1 cellular context compared by ENCODE assay signal in the genomic region with DNA sequence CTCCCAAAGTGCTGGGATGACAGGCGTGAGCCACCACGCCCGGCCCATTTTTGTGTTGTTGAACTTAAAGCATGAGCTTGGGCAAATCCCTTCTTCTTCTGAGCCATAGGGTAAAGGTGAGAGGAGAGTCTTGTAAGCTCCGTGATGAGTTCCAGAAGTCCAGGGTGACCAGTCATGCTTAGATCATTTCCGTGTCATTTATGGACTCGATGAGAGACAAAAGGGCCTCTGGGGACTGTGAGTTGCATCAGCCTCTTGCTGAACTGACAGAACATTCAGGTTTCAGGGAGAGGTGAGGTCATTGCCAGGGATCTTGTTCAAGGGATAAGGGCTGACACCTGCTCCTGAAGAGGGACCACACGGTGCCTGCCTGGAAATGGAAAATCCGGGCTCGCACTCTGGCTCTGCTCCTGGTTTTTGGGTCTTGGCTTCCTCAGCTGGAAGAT.
TF ChIP-seq lines count a peak whose summit lies in the region.

No MANE protein-coding gene starts in this region.

TF ChIP-seq in HepG2, 621 proteins besides CTCF, POLR2A, EP300 and RAD21 (continued from another document and continues in another):
- TF ChIP-seq RBM39 (IDR thresholded peaks at IDR 0.05; ENCODE audit: low read depth, low read length, poor library complexity, severe bottlenecking) (no peak), STAG1 (CRISPR knock-in tag; IDR thresholded peaks at IDR 0.05) (no peak), RORA (CRISPR knock-in tag; IDR thresholded peaks at IDR 0.05) (no peak), ZNF460 (CRISPR knock-in tag; IDR thresholded peaks at IDR 0.05; ENCODE audit: borderline replicate concordance) (peak; percentile 76), SP4 (CRISPR knock-in tag; IDR thresholded peaks at IDR 0.05) (no peak), HDAC2 (CRISPR knock-in tag; IDR thresholded peaks at IDR 0.05) (no peak), RNF2 (conservative IDR thresholded peaks at IDR 0.05; ENCODE audit: low read depth) (no peak), POGZ (CRISPR knock-in tag; IDR thresholded peaks at IDR 0.05) (no peak), RXRB (CRISPR knock-in tag; IDR thresholded peaks at IDR 0.05; ENCODE audit: borderline replicate concordance) (peak; percentile 85), PHF5A (CRISPR knock-in tag; IDR thresholded peaks at IDR 0.05; ENCODE audit: low read depth, unreplicated experiment) (no peak), ZNF30 (CRISPR knock-in tag; IDR thresholded peaks at IDR 0.05) (no peak), NCOA5 (CRISPR knock-in tag; IDR thresholded peaks at IDR 0.05) (no peak), NCOA2 (CRISPR knock-in tag; IDR thresholded peaks at IDR 0.05) (0 out of 2 replicates have a peak, but pooled peaks have one; percentile 17), GATAD2A (CRISPR knock-in tag; IDR thresholded peaks at IDR 0.05) (peak; percentile 75), ZNF292 (CRISPR knock-in tag; IDR thresholded peaks at IDR 0.05; ENCODE audit: borderline replicate concordance, low read depth) (no peak), ZNF441 (CRISPR knock-in tag; IDR thresholded peaks at IDR 0.05; ENCODE audit: borderline replicate concordance) (0 out of 2 replicates have a peak, but pooled peaks have one; percentile 49), CBFB (CRISPR knock-in tag; IDR thresholded peaks at IDR 0.05) (no peak), ATM (IDR thresholded peaks at IDR 0.05; ENCODE audit: borderline replicate concordance) (no peak), PHF21A (CRISPR knock-in tag; IDR thresholded peaks at IDR 0.05) (no peak), MIER3 (CRISPR knock-in tag; IDR thresholded peaks at IDR 0.05; ENCODE audit: borderline replicate concordance) (no peak), DMAP1 (CRISPR knock-in tag; IDR thresholded peaks at IDR 0.05) (no peak), ZNF749 (CRISPR knock-in tag; IDR thresholded peaks at IDR 0.05; ENCODE audit: borderline replicate concordance) (no peak), PTBP1 (IDR thresholded peaks at IDR 0.05; ENCODE audit: low read depth, low read length, poor library complexity, severe bottlenecking) (no peak), KDM3A (CRISPR knock-in tag; IDR thresholded peaks at IDR 0.05; ENCODE audit: low read depth) (no peak)
- TF ChIP-seq, protein P1, sequence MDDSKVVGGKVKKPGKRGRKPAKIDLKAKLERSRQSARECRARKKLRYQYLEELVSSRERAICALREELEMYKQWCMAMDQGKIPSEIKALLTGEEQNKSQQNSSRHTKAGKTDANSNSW (CRISPR knock-in tag; IDR thresholded peaks at IDR 0.05; ENCODE audit: borderline replicate concordance) = no peak
- TF ChIP-seq, protein P2, sequence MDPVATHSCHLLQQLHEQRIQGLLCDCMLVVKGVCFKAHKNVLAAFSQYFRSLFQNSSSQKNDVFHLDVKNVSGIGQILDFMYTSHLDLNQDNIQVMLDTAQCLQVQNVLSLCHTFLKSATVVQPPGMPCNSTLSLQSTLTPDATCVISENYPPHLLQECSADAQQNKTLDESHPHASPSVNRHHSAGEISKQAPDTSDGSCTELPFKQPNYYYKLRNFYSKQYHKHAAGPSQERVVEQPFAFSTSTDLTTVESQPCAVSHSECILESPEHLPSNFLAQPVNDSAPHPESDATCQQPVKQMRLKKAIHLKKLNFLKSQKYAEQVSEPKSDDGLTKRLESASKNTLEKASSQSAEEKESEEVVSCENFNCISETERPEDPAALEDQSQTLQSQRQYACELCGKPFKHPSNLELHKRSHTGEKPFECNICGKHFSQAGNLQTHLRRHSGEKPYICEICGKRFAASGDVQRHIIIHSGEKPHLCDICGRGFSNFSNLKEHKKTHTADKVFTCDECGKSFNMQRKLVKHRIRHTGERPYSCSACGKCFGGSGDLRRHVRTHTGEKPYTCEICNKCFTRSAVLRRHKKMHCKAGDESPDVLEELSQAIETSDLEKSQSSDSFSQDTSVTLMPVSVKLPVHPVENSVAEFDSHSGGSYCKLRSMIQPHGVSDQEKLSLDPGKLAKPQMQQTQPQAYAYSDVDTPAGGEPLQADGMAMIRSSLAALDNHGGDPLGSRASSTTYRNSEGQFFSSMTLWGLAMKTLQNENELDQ (CRISPR knock-in tag; IDR thresholded peaks at IDR 0.05; ENCODE audit: borderline replicate concordance) = no peak
- TF ChIP-seq, protein P3, sequence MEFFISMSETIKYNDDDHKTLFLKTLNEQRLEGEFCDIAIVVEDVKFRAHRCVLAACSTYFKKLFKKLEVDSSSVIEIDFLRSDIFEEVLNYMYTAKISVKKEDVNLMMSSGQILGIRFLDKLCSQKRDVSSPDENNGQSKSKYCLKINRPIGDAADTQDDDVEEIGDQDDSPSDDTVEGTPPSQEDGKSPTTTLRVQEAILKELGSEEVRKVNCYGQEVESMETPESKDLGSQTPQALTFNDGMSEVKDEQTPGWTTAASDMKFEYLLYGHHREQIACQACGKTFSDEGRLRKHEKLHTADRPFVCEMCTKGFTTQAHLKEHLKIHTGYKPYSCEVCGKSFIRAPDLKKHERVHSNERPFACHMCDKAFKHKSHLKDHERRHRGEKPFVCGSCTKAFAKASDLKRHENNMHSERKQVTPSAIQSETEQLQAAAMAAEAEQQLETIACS (CRISPR knock-in tag; IDR thresholded peaks at IDR 0.05) = no peak
- TF ChIP-seq, protein P4, sequence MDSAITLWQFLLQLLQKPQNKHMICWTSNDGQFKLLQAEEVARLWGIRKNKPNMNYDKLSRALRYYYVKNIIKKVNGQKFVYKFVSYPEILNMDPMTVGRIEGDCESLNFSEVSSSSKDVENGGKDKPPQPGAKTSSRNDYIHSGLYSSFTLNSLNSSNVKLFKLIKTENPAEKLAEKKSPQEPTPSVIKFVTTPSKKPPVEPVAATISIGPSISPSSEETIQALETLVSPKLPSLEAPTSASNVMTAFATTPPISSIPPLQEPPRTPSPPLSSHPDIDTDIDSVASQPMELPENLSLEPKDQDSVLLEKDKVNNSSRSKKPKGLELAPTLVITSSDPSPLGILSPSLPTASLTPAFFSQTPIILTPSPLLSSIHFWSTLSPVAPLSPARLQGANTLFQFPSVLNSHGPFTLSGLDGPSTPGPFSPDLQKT (CRISPR knock-in tag; IDR thresholded peaks at IDR 0.05; ENCODE audit: borderline replicate concordance) = no peak
- TF ChIP-seq, protein P5, sequence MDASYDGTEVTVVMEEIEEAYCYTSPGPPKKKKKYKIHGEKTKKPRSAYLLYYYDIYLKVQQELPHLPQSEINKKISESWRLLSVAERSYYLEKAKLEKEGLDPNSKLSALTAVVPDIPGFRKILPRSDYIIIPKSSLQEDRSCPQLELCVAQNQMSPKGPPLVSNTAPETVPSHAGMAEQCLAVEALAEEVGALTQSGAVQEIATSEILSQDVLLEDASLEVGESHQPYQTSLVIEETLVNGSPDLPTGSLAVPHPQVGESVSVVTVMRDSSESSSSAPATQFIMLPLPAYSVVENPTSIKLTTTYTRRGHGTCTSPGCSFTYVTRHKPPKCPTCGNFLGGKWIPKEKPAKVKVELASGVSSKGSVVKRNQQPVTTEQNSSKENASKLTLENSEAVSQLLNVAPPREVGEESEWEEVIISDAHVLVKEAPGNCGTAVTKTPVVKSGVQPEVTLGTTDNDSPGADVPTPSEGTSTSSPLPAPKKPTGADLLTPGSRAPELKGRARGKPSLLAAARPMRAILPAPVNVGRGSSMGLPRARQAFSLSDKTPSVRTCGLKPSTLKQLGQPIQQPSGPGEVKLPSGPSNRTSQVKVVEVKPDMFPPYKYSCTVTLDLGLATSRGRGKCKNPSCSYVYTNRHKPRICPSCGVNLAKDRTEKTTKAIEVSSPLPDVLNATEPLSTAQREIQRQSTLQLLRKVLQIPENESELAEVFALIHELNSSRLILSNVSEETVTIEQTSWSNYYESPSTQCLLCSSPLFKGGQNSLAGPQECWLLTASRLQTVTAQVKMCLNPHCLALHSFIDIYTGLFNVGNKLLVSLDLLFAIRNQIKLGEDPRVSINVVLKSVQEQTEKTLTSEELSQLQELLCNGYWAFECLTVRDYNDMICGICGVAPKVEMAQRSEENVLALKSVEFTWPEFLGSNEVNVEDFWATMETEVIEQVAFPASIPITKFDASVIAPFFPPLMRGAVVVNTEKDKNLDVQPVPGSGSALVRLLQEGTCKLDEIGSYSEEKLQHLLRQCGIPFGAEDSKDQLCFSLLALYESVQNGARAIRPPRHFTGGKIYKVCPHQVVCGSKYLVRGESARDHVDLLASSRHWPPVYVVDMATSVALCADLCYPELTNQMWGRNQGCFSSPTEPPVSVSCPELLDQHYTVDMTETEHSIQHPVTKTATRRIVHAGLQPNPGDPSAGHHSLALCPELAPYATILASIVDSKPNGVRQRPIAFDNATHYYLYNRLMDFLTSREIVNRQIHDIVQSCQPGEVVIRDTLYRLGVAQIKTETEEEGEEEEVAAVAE (CRISPR knock-in tag; IDR thresholded peaks at IDR 0.05; ENCODE audit: borderline replicate concordance) = no peak
- TF ChIP-seq, protein P6, sequence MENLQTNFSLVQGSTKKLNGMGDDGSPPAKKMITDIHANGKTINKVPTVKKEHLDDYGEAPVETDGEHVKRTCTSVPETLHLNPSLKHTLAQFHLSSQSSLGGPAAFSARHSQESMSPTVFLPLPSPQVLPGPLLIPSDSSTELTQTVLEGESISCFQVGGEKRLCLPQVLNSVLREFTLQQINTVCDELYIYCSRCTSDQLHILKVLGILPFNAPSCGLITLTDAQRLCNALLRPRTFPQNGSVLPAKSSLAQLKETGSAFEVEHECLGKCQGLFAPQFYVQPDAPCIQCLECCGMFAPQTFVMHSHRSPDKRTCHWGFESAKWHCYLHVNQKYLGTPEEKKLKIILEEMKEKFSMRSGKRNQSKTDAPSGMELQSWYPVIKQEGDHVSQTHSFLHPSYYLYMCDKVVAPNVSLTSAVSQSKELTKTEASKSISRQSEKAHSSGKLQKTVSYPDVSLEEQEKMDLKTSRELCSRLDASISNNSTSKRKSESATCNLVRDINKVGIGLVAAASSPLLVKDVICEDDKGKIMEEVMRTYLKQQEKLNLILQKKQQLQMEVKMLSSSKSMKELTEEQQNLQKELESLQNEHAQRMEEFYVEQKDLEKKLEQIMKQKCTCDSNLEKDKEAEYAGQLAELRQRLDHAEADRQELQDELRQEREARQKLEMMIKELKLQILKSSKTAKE (CRISPR knock-in tag; IDR thresholded peaks at IDR 0.05; ENCODE audit: borderline replicate concordance) = no peak
- TF ChIP-seq, protein P7, sequence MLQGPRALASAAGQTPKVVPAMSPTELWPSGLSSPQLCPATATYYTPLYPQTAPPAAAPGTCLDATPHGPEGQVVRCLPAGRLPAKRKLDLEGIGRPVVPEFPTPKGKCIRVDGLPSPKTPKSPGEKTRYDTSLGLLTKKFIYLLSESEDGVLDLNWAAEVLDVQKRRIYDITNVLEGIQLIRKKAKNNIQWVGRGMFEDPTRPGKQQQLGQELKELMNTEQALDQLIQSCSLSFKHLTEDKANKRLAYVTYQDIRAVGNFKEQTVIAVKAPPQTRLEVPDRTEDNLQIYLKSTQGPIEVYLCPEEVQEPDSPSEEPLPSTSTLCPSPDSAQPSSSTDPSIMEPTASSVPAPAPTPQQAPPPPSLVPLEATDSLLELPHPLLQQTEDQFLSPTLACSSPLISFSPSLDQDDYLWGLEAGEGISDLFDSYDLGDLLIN (CRISPR knock-in tag; IDR thresholded peaks at IDR 0.05; ENCODE audit: borderline replicate concordance) = no peak
- TF ChIP-seq, protein P8, sequence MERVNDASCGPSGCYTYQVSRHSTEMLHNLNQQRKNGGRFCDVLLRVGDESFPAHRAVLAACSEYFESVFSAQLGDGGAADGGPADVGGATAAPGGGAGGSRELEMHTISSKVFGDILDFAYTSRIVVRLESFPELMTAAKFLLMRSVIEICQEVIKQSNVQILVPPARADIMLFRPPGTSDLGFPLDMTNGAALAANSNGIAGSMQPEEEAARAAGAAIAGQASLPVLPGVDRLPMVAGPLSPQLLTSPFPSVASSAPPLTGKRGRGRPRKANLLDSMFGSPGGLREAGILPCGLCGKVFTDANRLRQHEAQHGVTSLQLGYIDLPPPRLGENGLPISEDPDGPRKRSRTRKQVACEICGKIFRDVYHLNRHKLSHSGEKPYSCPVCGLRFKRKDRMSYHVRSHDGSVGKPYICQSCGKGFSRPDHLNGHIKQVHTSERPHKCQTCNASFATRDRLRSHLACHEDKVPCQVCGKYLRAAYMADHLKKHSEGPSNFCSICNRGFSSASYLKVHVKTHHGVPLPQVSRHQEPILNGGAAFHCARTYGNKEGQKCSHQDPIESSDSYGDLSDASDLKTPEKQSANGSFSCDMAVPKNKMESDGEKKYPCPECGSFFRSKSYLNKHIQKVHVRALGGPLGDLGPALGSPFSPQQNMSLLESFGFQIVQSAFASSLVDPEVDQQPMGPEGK (CRISPR knock-in tag; IDR thresholded peaks at IDR 0.05) = no peak
- TF ChIP-seq, protein P9, sequence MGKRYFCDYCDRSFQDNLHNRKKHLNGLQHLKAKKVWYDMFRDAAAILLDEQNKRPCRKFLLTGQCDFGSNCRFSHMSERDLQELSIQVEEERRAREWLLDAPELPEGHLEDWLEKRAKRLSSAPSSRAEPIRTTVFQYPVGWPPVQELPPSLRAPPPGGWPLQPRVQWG (CRISPR knock-in tag; IDR thresholded peaks at IDR 0.05; ENCODE audit: borderline replicate concordance, low read depth) = no peak
- TF ChIP-seq, protein P10, sequence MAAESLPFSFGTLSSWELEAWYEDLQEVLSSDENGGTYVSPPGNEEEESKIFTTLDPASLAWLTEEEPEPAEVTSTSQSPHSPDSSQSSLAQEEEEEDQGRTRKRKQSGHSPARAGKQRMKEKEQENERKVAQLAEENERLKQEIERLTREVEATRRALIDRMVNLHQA (CRISPR knock-in tag; IDR thresholded peaks at IDR 0.05) = no peak
- TF ChIP-seq, protein P11, sequence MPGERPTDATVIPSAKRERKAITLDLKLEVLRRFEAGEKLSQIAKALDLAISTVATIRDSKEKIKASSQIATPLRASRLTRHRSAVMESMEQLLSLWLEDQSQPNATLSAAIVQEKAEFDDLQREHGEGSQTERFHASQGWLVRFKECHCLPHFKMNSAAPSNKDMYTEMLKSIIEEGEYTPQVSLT (CRISPR knock-in tag; IDR thresholded peaks at IDR 0.05; ENCODE audit: borderline replicate concordance, low read depth) = no peak
